In genomic region chr5:116472274-116472673, GRCh38 we compare ENCODE assay signal across 19 cellular contexts.
A peak's percentile ranks its signal among the peaks of the same experiment; 100 is the strongest.
DNase-seq lines count a peak whose midpoint lies in the region; ATAC-seq and TF ChIP-seq lines count a peak whose summit lies in the region.
"Had no signal": no experiment of that assay in that cellular context is flagged by ENCODE, and none has a peak within 500 bp of the region (broad histone marks: within the 10 kb centered on the region; RNA-seq: fewer than 3 reads in every experiment).

No MANE protein-coding gene starts in this region.

- H3F3A ChIP-seq in GM23338 (replicated peaks; ENCODE audit: low read depth): peaks cover 14% of the 10 kb centered on the region

- no TSS peak for BruUV-seq in OCI-LY7 (replicated peaks; lab: Mats Ljungman, UMichigan)

- H2AFZ ChIP-seq in GM23338 (no peak overlapping the region), OCI-LY7 (ENCODE audit: low read length) (no peak overlapping the region)

- H3K4me1 ChIP-seq in GM23338 (ENCODE audit: insufficient read depth) (no peaks in the 10 kb centered on the region), OCI-LY7 (ENCODE audit: insufficient read depth, low read length, poor library complexity, severe bottlenecking) (no peaks in the 10 kb centered on the region)

- DNase-seq in GM23338 (ENCODE audit: low spot score) (no peak), OCI-LY7 (ENCODE audit: low spot score) (no peak), endothelial cell (ENCODE audit: low spot score) (no peak), retinal pigment epithelial cell (ENCODE audit: low read depth) (no peak), NCI-H510A treated with DMSO at 0.1 percent for 48 hours (lab: John Stamatoyannopoulos, UW) (no peak)
- DNase-seq: DMS153, EL, H9, KG1, MG63, NCI-H1092 treated with DMSO at 0.1 percent for 48 hours, NCI-H1694, NCI-H2107, NCI-H345, NCI-H69, SIG-M5 had no signal

- H3K4me1 Mint-ChIP-seq in GM23338: no peaks in the 10 kb centered on the region
- H3K4me1 Mint-ChIP-seq in endothelial cell (ENCODE audit: unreplicated experiment): no peaks in the 10 kb centered on the region
- H3K4me1 Mint-ChIP-seq: H9 had no signal

- POLR2A ChIA-PET in OCI-LY7 (lab: Charles Lee): interaction anchor here (0.5 to 0.9 kb wide), 2 partner anchors 22 to 295 kb away, joined by 3 to 4 read pairs; no protein-coding TSS in a partner anchor

- no peak overlapping the region for H3K4me2 ChIP-seq in GM23338
- H3K4me2 ChIP-seq in OCI-LY7 (ENCODE audit: low read length): no peak overlapping the region
- H3K4me2 ChIP-seq: BLaER1 had no signal

- H3K79me2 ChIP-seq in GM23338 (replicated peaks; ENCODE audit: insufficient read depth): 0 out of 2 replicates have a peak, but pooled peaks cover 5% of the 10 kb centered on the region
- no peaks in the 10 kb centered on the region for H3K79me2 ChIP-seq in OCI-LY7 (ENCODE audit: insufficient read depth, low read depth, low read length)

- H3K4me3 Mint-ChIP-seq in GM23338 (no peak overlapping the region), endothelial cell (ENCODE audit: unreplicated experiment) (no peak overlapping the region)
- H3K4me3 Mint-ChIP-seq: H9 had no signal

- H3K36me3 ChIP-seq in GM23338 (ENCODE audit: insufficient read depth) (peaks cover 82% of the 10 kb centered on the region), OCI-LY7 (ENCODE audit: insufficient read depth, low read length) (no peaks in the 10 kb centered on the region)
- H3K36me3 ChIP-seq: BLaER1, MG63 had no signal

- H4K20me1 ChIP-seq in GM23338 (replicated peaks; ENCODE audit: insufficient read depth): peaks cover 29% of the 10 kb centered on the region; the same call in 1 of the 2 replicates
- H4K20me1 ChIP-seq in OCI-LY7 (ENCODE audit: insufficient read depth, low read length): no peaks in the 10 kb centered on the region
- H4K20me1 ChIP-seq: BLaER1 had no signal

- H3K36me3 Mint-ChIP-seq in GM23338 (ENCODE audit: low read depth): peaks cover 97% of the 10 kb centered on the region
- peaks cover 76% of the 10 kb centered on the region for H3K36me3 Mint-ChIP-seq in endothelial cell (ENCODE audit: low read depth, unreplicated experiment)

- H3K9me2 ChIP-seq in GM23338 (ENCODE audit: insufficient read depth) (no peaks in the 10 kb centered on the region), OCI-LY7 (ENCODE audit: insufficient read depth, low read length) (no peaks in the 10 kb centered on the region)

- 0 out of 2 replicates have a peak overlapping the region, but pooled peaks have one; percentile 29 for H3K27ac ChIP-seq in GM23338 (ENCODE audit: low read depth)
- no peak overlapping the region for H3K27ac ChIP-seq in OCI-LY7 (ENCODE audit: low read depth, low read length, poor library complexity, severe bottlenecking)
- H3K27ac ChIP-seq: BLaER1 had no signal

- no peaks in the 10 kb centered on the region for H3K27me3 ChIP-seq in GM23338 (ENCODE audit: insufficient read depth)
- H3K27me3 ChIP-seq: BLaER1, MG63 had no signal

- CTCF ChIA-PET in OCI-LY7 (lab: Charles Lee; ENCODE audit: unreplicated experiment): no interaction called here

- no peaks in the 10 kb centered on the region for H3K9me3 ChIP-seq in OCI-LY7 (ENCODE audit: low read length)

- no peak; a peak in 1 of 4 replicates for TF ChIP-seq CTCF in GM23338 (conservative IDR thresholded peaks at IDR 0.05; ENCODE audit: low read depth in 2 of 2)
- peak; percentile 28; the same call in 1 of the 2 replicates for TF ChIP-seq CTCF in OCI-LY7 (conservative IDR thresholded peaks at IDR 0.05; ENCODE audit: low read length)
- TF ChIP-seq CTCF in endothelial cell (IDR thresholded peaks at IDR 0.05; ENCODE audit: unreplicated experiment): peak; percentile 12
- peak; percentile 14 for TF ChIP-seq CTCF in retinal pigment epithelial cell (conservative IDR thresholded peaks at IDR 0.05; ENCODE audit: low read depth, low read length)

- H3K27me3 Mint-ChIP-seq in GM23338 (ENCODE audit: insufficient read depth, low read depth, poor library complexity): peaks cover 7% of the 10 kb centered on the region
- H3K27me3 Mint-ChIP-seq in endothelial cell (ENCODE audit: unreplicated experiment): no peaks in the 10 kb centered on the region

- H3K9me3 Mint-ChIP-seq in GM23338 (no peaks in the 10 kb centered on the region), endothelial cell (ENCODE audit: unreplicated experiment) (no peaks in the 10 kb centered on the region)
- H3K9me3 Mint-ChIP-seq: H9 had no signal

- ATAC-seq in GM23338 (no peak), esophagus mucosa (no peak), HG03460 (IDR thresholded peaks at IDR 0.05; ENCODE audit: unreplicated experiment) (no peak)

- intact Hi-C loops in OCI-LY7 (cut with micrococcal nuclease; ENCODE audit: unreplicated experiment): no loop called here

- H3K27ac Mint-ChIP-seq in GM23338: no peak overlapping the region
- H3K27ac Mint-ChIP-seq in endothelial cell (ENCODE audit: unreplicated experiment): no peak overlapping the region
- H3K27ac Mint-ChIP-seq: H9 had no signal

- no peak overlapping the region for H3K4me3 ChIP-seq in GM23338
- H3K4me3 ChIP-seq in OCI-LY7 (ENCODE audit: low read depth, low read length, poor library complexity, severe bottlenecking): no peak overlapping the region
- H3K4me3 ChIP-seq in retinal pigment epithelial cell (ENCODE audit: low read length): no peak overlapping the region
- H3K4me3 ChIP-seq: BLaER1, MG63 had no signal

TF ChIP-seq in GM23338, 12 proteins besides CTCF, POLR2A, EP300 and RAD21 (continues in another document):
- TF ChIP-seq ZNF331 (CRISPR knock-in tag; IDR thresholded peaks at IDR 0.05; ENCODE audit: low read depth) (no peak), EZH2 (IDR thresholded peaks at IDR 0.05; ENCODE audit: low read depth, unreplicated experiment) (no peak), NANOG (IDR thresholded peaks at IDR 0.05; ENCODE audit: borderline replicate concordance) (no peak), JUNB (IDR thresholded peaks at IDR 0.05; ENCODE audit: unreplicated experiment) (no peak), ETS1 (IDR thresholded peaks at IDR 0.05) (no peak), STAT1 (IDR thresholded peaks at IDR 0.05; ENCODE audit: unreplicated experiment) (no peak), ZNF114 (CRISPR knock-in tag; IDR thresholded peaks at IDR 0.05) (no peak), CREB1 (CRISPR knock-in tag; IDR thresholded peaks at IDR 0.05; ENCODE audit: low read depth) (no peak)
- TF ChIP-seq, protein P1, sequence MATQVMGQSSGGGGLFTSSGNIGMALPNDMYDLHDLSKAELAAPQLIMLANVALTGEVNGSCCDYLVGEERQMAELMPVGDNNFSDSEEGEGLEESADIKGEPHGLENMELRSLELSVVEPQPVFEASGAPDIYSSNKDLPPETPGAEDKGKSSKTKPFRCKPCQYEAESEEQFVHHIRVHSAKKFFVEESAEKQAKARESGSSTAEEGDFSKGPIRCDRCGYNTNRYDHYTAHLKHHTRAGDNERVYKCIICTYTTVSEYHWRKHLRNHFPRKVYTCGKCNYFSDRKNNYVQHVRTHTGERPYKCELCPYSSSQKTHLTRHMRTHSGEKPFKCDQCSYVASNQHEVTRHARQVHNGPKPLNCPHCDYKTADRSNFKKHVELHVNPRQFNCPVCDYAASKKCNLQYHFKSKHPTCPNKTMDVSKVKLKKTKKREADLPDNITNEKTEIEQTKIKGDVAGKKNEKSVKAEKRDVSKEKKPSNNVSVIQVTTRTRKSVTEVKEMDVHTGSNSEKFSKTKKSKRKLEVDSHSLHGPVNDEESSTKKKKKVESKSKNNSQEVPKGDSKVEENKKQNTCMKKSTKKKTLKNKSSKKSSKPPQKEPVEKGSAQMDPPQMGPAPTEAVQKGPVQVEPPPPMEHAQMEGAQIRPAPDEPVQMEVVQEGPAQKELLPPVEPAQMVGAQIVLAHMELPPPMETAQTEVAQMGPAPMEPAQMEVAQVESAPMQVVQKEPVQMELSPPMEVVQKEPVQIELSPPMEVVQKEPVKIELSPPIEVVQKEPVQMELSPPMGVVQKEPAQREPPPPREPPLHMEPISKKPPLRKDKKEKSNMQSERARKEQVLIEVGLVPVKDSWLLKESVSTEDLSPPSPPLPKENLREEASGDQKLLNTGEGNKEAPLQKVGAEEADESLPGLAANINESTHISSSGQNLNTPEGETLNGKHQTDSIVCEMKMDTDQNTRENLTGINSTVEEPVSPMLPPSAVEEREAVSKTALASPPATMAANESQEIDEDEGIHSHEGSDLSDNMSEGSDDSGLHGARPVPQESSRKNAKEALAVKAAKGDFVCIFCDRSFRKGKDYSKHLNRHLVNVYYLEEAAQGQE (IDR thresholded peaks at IDR 0.05; ENCODE audit: unreplicated experiment): no peak

Comparison
In these comparisons a context has a peak if more than half of its experiments do, and no peak if none do; other contexts are left out.
1. CTCF ChIP-seq: peak in OCI-LY7 (single experiment), endothelial cell (single experiment) and retinal pigment epithelial cell (single experiment); none in GM23338 (0 of 2).